In the genomic region with DNA sequence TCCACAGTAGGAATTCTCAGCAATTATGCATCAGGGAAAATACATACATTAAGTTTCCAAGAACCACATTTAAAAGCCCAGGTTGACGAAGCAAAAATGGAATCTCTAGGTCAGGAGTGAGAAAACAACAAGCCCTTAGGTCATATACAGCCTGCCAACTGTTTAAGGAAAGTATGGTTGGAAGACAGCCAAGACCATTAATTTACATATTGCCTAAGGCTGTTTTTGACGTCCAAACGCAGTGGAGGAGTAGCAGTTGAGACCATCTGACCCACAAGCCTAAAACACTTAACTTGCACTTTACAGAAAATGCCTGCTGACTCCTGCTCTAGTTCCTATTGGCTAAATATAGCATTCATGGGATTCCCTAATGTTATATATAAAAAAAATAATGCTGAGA, we compare ENCODE assay signal across 8 cellular contexts.
DNase-seq lines count a peak whose midpoint lies in the region; ATAC-seq lines count a peak whose summit lies in the region.

No MANE protein-coding gene starts in this region.

- DNase-seq in HT1080 (ENCODE audit: low read depth) (peak; percentile 34), RPMI8226 (peak; percentile 64), mesenchymal stem cell (peak; percentile 85), NCI-H1694 (lab: John Stamatoyannopoulos, UW) (no peak), cardiac septum (ENCODE audit: low spot score) (no peak)
- DNase-seq in activated CD8-positive, alpha-beta memory T cell treated with anti-CD3 and anti-CD28 coated beads, Interleukin-2, amount 10 ng/mL, durations not matched to agents 7 days and 5 days = no peak

- no peaks in the 10 kb centered on the region for H3K36me3 ChIP-seq in mesenchymal stem cell (ENCODE audit: control insufficient read depth in 1 of 2, insufficient read depth in 2 of 2, low read depth in 1 of 2, low read length in 2 of 2)

- H2AK5ac ChIP-seq in mesenchymal stem cell (ENCODE audit: low read length, severe bottlenecking) = no peak overlapping the region

- H2BK5ac ChIP-seq in mesenchymal stem cell (ENCODE audit: low read depth, low read length, poor library complexity, severe bottlenecking) = no peak overlapping the region

- H3K23ac ChIP-seq in mesenchymal stem cell (ENCODE audit: low read length in 2 of 2) = no peak overlapping the region

- H3K4me1 Mint-ChIP-seq in activated CD8-positive, alpha-beta memory T cell treated with anti-CD3 and anti-CD28 coated beads, Interleukin-2, amount 10 ng/mL, durations not matched to agents 7 days and 5 days = no peaks in the 10 kb centered on the region

- no peaks in the 10 kb centered on the region for H3K36me3 Mint-ChIP-seq in activated CD8-positive, alpha-beta memory T cell treated with anti-CD3 and anti-CD28 coated beads, Interleukin-2, amount 10 ng/mL, durations not matched to agents 7 days and 5 days

- no peaks in the 10 kb centered on the region for H3K79me1 ChIP-seq in mesenchymal stem cell (replicated peaks; ENCODE audit: low read length, poor library complexity, severe bottlenecking)

- H3K9me3 ChIP-seq in mesenchymal stem cell (ENCODE audit: control insufficient read depth, low read length) = no peaks in the 10 kb centered on the region

- CTCF ChIA-PET in activated CD8-positive, alpha-beta memory T cell treated with anti-CD3 and anti-CD28 coated beads, Interleukin-2, amount 10 ng/mL, durations not matched to agents 7 days and 5 days (lab: Charles Lee) = no interaction called here

- H3K27me3 ChIP-seq in mesenchymal stem cell (ENCODE audit: control insufficient read depth in 1 of 2, insufficient read depth in 1 of 2, low read length in 2 of 2) = no peaks in the 10 kb centered on the region

- H2BK120ac ChIP-seq in mesenchymal stem cell (ENCODE audit: low read depth, low read length) = no peak overlapping the region

- WGBS in mesenchymal stem cell = no CpG with 5 or more reads among the region's 3 CpGs

- no peak overlapping the region for H3K9ac ChIP-seq in mesenchymal stem cell (ENCODE audit: low read length)

- no peak overlapping the region for H3K4me2 ChIP-seq in mesenchymal stem cell (ENCODE audit: low read length, poor library complexity, severe bottlenecking)

- peaks cover 4% of the 10 kb centered on the region for H3K27me3 Mint-ChIP-seq in activated CD8-positive, alpha-beta memory T cell treated with anti-CD3 and anti-CD28 coated beads, Interleukin-2, amount 10 ng/mL, durations not matched to agents 7 days and 5 days

- H4K8ac ChIP-seq in mesenchymal stem cell (ENCODE audit: low read length) = no peak overlapping the region

- no peak overlapping the region for H3K4me3 ChIP-seq in mesenchymal stem cell (ENCODE audit: insufficient read depth in 1 of 2, low read depth in 1 of 2, low read length in 2 of 2)

- no peak overlapping the region for H2AFZ ChIP-seq in mesenchymal stem cell (ENCODE audit: low read depth, low read length)

- no peak overlapping the region for H3K18ac ChIP-seq in mesenchymal stem cell (ENCODE audit: low read depth in 1 of 2, low read length in 2 of 2)

- no peak overlapping the region for H3K27ac Mint-ChIP-seq in activated CD8-positive, alpha-beta memory T cell treated with anti-CD3 and anti-CD28 coated beads, Interleukin-2, amount 10 ng/mL, durations not matched to agents 7 days and 5 days

- H2BK15ac ChIP-seq in mesenchymal stem cell (ENCODE audit: low read depth, poor library complexity, severe bottlenecking) = no peak overlapping the region

- H3K27ac ChIP-seq in mesenchymal stem cell (ENCODE audit: low read length, poor library complexity, severe bottlenecking) = no peak overlapping the region

- peak; percentile 67 for ATAC-seq in GM19397 (IDR thresholded peaks at IDR 0.05; ENCODE audit: unreplicated experiment)
- no peak for ATAC-seq in activated CD8-positive, alpha-beta memory T cell treated with anti-CD3 and anti-CD28 coated beads, Interleukin-2, amount 10 ng/mL, durations not matched to agents 7 days and 5 days
- ATAC-seq in HG03196 (IDR thresholded peaks at IDR 0.05; ENCODE audit: unreplicated experiment) = no peak

- peaks cover 2% of the 10 kb centered on the region for H3K4me1 ChIP-seq in mesenchymal stem cell (ENCODE audit: control insufficient read depth, insufficient read depth, low read depth, low read length)

- intact Hi-C loops in cardiac septum (cut with DNase I) = no loop called here

- H4K91ac ChIP-seq in mesenchymal stem cell (ENCODE audit: low read length) = no peak overlapping the region

- H3K14ac ChIP-seq in mesenchymal stem cell (ENCODE audit: low read length in 2 of 2) = no peak overlapping the region

- H3K4ac ChIP-seq in mesenchymal stem cell (ENCODE audit: low read depth in 1 of 2, low read length in 2 of 2) = no peak overlapping the region

- H3K4me3 Mint-ChIP-seq in activated CD8-positive, alpha-beta memory T cell treated with anti-CD3 and anti-CD28 coated beads, Interleukin-2, amount 10 ng/mL, durations not matched to agents 7 days and 5 days = no peak overlapping the region

- H2BK12ac ChIP-seq in mesenchymal stem cell (ENCODE audit: low read length in 2 of 2) = no peak overlapping the region

- H3K9me3 Mint-ChIP-seq in activated CD8-positive, alpha-beta memory T cell treated with anti-CD3 and anti-CD28 coated beads, Interleukin-2, amount 10 ng/mL, durations not matched to agents 7 days and 5 days (ENCODE audit: low read depth) = no peaks in the 10 kb centered on the region

Comparison
In these comparisons a context has a peak if more than half of its experiments do, and no peak if none do; other contexts are left out.
1. DNase-seq: peak in HT1080 (single experiment), RPMI8226 (single experiment) and mesenchymal stem cell (single experiment); none in activated CD8-positive, alpha-beta memory T cell treated with anti-CD3 and anti-CD28 coated beads, Interleukin-2, amount 10 ng/mL, durations not matched to agents 7 days and 5 days (single experiment), NCI-H1694 (single experiment) and cardiac septum (single experiment).